In the genomic region with DNA sequence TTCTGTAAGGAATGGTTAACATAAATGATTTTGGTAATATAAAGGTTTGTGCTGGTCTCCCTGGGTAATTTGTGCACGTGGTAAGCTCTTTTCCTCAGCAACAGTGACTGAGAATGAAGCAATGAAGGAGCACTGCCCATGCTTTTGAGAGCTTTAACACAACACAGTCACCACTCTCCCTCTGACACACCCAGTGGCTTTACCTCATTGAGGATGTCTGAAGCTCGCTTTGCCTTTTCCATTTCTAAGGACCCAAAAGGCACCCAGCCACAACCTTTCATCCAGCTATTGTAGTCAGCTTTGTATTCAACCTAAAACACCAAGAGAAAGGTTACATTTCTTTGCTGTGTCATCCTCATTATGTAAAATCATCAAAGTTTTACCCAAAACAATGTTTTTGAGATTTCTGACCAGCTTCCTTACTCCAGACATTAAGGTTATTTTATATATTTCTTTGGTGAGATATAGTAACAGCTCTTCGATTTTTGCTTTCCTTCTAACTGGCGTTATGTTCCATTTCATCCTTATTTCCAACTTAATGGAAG, we compare ENCODE assay signal across 1 cellular context.
TF ChIP-seq lines count a peak whose summit lies in the region.

No MANE protein-coding gene starts in this region.

TF ChIP-seq in GM23338, 12 proteins besides CTCF, POLR2A, EP300 and RAD21 (continued from another document):
- TF ChIP-seq ETS1 (IDR thresholded peaks at IDR 0.05) (no peak), ZNF114 (CRISPR knock-in tag; IDR thresholded peaks at IDR 0.05) (no peak)
